Comparison of ENCODE assay signal across 8 cellular contexts in the genomic region with DNA sequence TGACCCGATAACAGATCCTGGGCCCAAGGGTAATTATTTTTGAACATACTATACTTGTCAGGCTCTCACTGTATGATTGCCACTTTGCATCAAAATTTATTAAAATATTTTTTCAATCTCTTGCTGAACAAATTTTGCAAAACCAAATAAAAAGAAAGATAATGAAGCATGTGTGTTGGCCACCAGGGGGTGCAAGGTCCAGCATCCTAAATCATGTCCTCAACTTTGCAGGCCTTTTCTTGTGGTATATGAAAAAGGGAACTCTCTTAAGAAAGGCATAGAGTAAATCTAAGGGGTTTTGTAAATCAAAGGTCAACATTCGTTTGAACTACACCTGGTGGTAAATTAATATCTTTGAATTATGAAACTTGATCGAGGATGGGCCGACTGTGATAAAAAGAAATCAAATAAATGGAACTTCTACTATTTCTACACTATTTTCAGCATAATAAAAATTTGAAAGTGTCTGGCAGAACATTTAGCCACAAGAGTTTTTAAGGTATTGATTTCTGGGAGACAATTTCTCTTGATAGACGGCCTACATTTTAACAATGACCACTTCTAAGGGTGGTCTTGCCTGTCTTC.
DNase-seq lines count a peak whose midpoint lies in the region; ATAC-seq, FAIRE-seq and TF ChIP-seq lines count a peak whose summit lies in the region.

No MANE protein-coding gene starts in this region.

- H3K79me2 ChIP-seq in H9 (ENCODE audit: insufficient read depth, low read length) = no peaks in the 10 kb centered on the region

- H3K27me3 Mint-ChIP-seq in H9 (ENCODE audit: low read depth) = no peaks in the 10 kb centered on the region
- no peaks in the 10 kb centered on the region for H3K27me3 Mint-ChIP-seq in stimulated activated naive B cell treated with anti-CD40 and anti-IgM and Interleukin-4, amounts not matched to agents 10 μg/mL and 1 μg/mL and 100 μg/mL, for 72 hours

- no peak overlapping the region for H3K27ac ChIP-seq in H9 (ENCODE audit: insufficient read length, low read depth, low read length)

- no peaks in the 10 kb centered on the region for H3K9me3 ChIP-seq in H9 (ENCODE audit: control insufficient read depth, low read depth, low read length)

- no peak overlapping the region for H3K56ac ChIP-seq in H9 (ENCODE audit: insufficient read length, low read depth, low read length)

- no peak overlapping the region for H2AFZ ChIP-seq in H9 (ENCODE audit: low read length)

- H2BK5ac ChIP-seq in H9 (ENCODE audit: insufficient read length, low read length) = no peak overlapping the region

- no peak overlapping the region for H3K27ac Mint-ChIP-seq in H9
- no peak overlapping the region for H3K27ac Mint-ChIP-seq in stimulated activated naive B cell treated with anti-CD40 and anti-IgM and Interleukin-4, amounts not matched to agents 10 μg/mL and 1 μg/mL and 100 μg/mL, for 72 hours

- H3K4me3 Mint-ChIP-seq in H9 = no peak overlapping the region
- H3K4me3 Mint-ChIP-seq in stimulated activated naive B cell treated with anti-CD40 and anti-IgM and Interleukin-4, amounts not matched to agents 10 μg/mL and 1 μg/mL and 100 μg/mL, for 72 hours = no peak overlapping the region

- TF ChIP-seq CTCF in AG10803 (conservative IDR thresholded peaks at IDR 0.05; ENCODE audit: low read length) (peak; percentile 53), H9 (conservative IDR thresholded peaks at IDR 0.05) (peak; percentile 88)

- H3K14ac ChIP-seq in H9 (ENCODE audit: insufficient read depth, low read length) = no peak overlapping the region

- no peaks in the 10 kb centered on the region for H4K20me1 ChIP-seq in H9 (ENCODE audit: control insufficient read depth, insufficient read depth, insufficient read length)

- no peaks in the 10 kb centered on the region for H3K9me3 Mint-ChIP-seq in H9
- peaks cover 0 to 4% of the 10 kb centered on the region in 2 donors for H3K9me3 Mint-ChIP-seq in stimulated activated naive B cell treated with anti-CD40 and anti-IgM and Interleukin-4, amounts not matched to agents 10 μg/mL and 1 μg/mL and 100 μg/mL, for 72 hours

- FAIRE-seq in GM19239 (lab: Jason Lieb, UNC) = no peak

- no peaks in the 10 kb centered on the region for H3K79me1 ChIP-seq in H9 (ENCODE audit: insufficient read depth, low read depth, low read length, poor library complexity, severe bottlenecking)

- H4K8ac ChIP-seq in H9 (replicated peaks; ENCODE audit: insufficient read length, low read depth, low read length) = no peak overlapping the region

- H3K4me1 Mint-ChIP-seq in H9 = no peaks in the 10 kb centered on the region
- no peaks in the 10 kb centered on the region for H3K4me1 Mint-ChIP-seq in stimulated activated naive B cell treated with anti-CD40 and anti-IgM and Interleukin-4, amounts not matched to agents 10 μg/mL and 1 μg/mL and 100 μg/mL, for 72 hours

- H2BK15ac ChIP-seq in H9 (ENCODE audit: low read depth, low read length) = no peak overlapping the region

- no peak overlapping the region for H4K5ac ChIP-seq in H9 (ENCODE audit: insufficient read length, low read depth, low read length)

- no peaks in the 10 kb centered on the region for H3K23me2 ChIP-seq in H9 (ENCODE audit: insufficient read length, low read depth, low read length, poor library complexity, severe bottlenecking)

- no peak overlapping the region for H3K23ac ChIP-seq in H9 (ENCODE audit: insufficient read length, low read depth, low read length)

- H3K4me2 ChIP-seq in H9 (ENCODE audit: insufficient read depth, insufficient read length, low read length) = no peak overlapping the region

- no peaks in the 10 kb centered on the region; a peak in 1 of 7 replicates for H3K36me3 Mint-ChIP-seq in H9 (ENCODE audit: insufficient read depth in 1 of 3, low read depth in 3 of 3)
- no peaks in the 10 kb centered on the region for H3K36me3 Mint-ChIP-seq in stimulated activated naive B cell treated with anti-CD40 and anti-IgM and Interleukin-4, amounts not matched to agents 10 μg/mL and 1 μg/mL and 100 μg/mL, for 72 hours

- peak; percentile 46 to 66 for ATAC-seq in stimulated activated naive B cell treated with anti-CD40 and anti-IgM and Interleukin-4, amounts not matched to agents 10 μg/mL and 1 μg/mL and 100 μg/mL, for 72 hours (replicated peaks)
- no peak for ATAC-seq in GM21528 (IDR thresholded peaks at IDR 0.05; ENCODE audit: low FRiP score, unreplicated experiment)

- H4K91ac ChIP-seq in H9 (ENCODE audit: insufficient read length, low read depth, low read length) = no peak overlapping the region

- no peak overlapping the region for H3K4ac ChIP-seq in H9 (ENCODE audit: low read depth, low read length)

- H2BK120ac ChIP-seq in H9 (ENCODE audit: low read depth, low read length, poor library complexity, severe bottlenecking) = no peak overlapping the region

- H2AK5ac ChIP-seq in H9 (ENCODE audit: insufficient read length, low read length) = no peak overlapping the region

- no peak overlapping the region for H3K9ac ChIP-seq in H9 (ENCODE audit: extremely low read depth, insufficient read length, low read length)

- H3K18ac ChIP-seq in H9 (ENCODE audit: insufficient read length, low read depth, low read length) = no peak overlapping the region

- no peaks in the 10 kb centered on the region for H3K4me1 ChIP-seq in H9 (ENCODE audit: insufficient read depth, low read length)

- DNase-seq in AG10803 (ENCODE audit: low read depth) (peak; percentile 22), H9 (peak; percentile 44), SHP77 treated with DMSO at 0.1 percent for 48 hours (lab: John Stamatoyannopoulos, UW) (peak; percentile 1), glomerular endothelial cell (ENCODE audit: extremely low read depth, low read depth, low spot score) (peak; percentile 16), cerebellar nuclear complex (lab: John Stamatoyannopoulos, UW) (no peak), GM19239 (ENCODE audit: insufficient read length, low spot score) (no peak)
- DNase-seq in stimulated activated naive B cell treated with anti-CD40 and anti-IgM and Interleukin-4, amounts not matched to agents 10 μg/mL and 1 μg/mL and 100 μg/mL, for 72 hours = no peak

- no CpG with 5 or more reads among the region's 5 CpGs for WGBS in H9 (ENCODE audit: extremely low coverage, insufficient read length, low lambda C conversion rate)

- H3T11ph ChIP-seq in H9 (ENCODE audit: low read length) = no peak overlapping the region

- no peak overlapping the region for H3K4me3 ChIP-seq in AG10803 (ENCODE audit: low read length)

- no peak overlapping the region for H2BK12ac ChIP-seq in H9 (ENCODE audit: insufficient read length, low read depth, low read length)

- H2BK20ac ChIP-seq in H9 (ENCODE audit: low read depth, low read length, poor library complexity, severe bottlenecking) = no peak overlapping the region

- H3K27me3 ChIP-seq in H9 (ENCODE audit: insufficient read depth, low read length) = no peaks in the 10 kb centered on the region

Comparison
In these comparisons a context has a peak if more than half of its experiments do, and no peak if none do; other contexts are left out.
1. DNase-seq: peak in AG10803 (single experiment), H9 (single experiment), SHP77 treated with DMSO at 0.1 percent for 48 hours (single experiment) and glomerular endothelial cell (single experiment); none in stimulated activated naive B cell treated with anti-CD40 and anti-IgM and Interleukin-4, amounts not matched to agents 10 μg/mL and 1 μg/mL and 100 μg/mL, for 72 hours (single experiment), cerebellar nuclear complex (0 of 2) and GM19239 (single experiment).